In the genomic region with DNA sequence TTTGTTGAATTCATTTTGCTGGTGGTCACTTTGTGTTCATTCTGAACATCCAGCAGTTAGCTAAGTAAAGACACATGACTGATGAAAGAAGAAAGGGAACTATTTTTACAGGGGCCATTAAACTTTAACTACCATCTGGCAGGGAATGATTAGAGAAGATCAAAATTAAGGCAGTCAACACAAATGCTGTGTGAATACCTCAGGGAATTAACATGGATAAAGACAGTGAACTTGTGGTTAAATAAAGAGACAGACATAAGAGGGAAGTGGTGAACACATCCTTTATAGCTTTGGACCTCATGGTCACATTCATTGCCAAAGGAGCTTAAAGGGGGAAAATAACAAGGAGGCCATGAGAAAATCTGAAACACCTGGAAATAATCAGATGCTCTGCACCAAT, we compare ENCODE assay signal across 18 cellular contexts. TPM values are rescaled to one million over a fixed set of nuclear protein-coding genes. Genes with fewer than 3 reads are reported as not detected.
DNase-seq lines count a peak whose midpoint lies in the region; ATAC-seq, FAIRE-seq and TF ChIP-seq lines count a peak whose summit lies in the region.
"Had no signal": no experiment of that assay in that cellular context is flagged by ENCODE, and none has a peak within 500 bp of the region (broad histone marks: within the 10 kb centered on the region; RNA-seq: fewer than 3 reads in every experiment).

No MANE protein-coding gene starts in this region.

- no peak overlapping the region for H3K4me3 Mint-ChIP-seq in HFFc6
- H3K4me3 Mint-ChIP-seq: H9; T-helper 2 cell treated with Interferon-gamma antibody and Interleukin-4, amounts not matched to agents 5 μg/mL and 100 μg/mL, for 36 hours had no signal

- TF ChIP-seq CTCF in prostate gland (IDR thresholded peaks at IDR 0.05) (no peak), HFFc6 (IDR thresholded peaks at IDR 0.05) (no peak)

- H3K27me3 Mint-ChIP-seq in HFFc6 (ENCODE audit: insufficient read depth), result peaks cover 12% of the 10 kb centered on the region

- H3K9me3 ChIP-seq in prostate gland, result no peaks in the 10 kb centered on the region
- H3K9me3 ChIP-seq: body of pancreas, Caco-2, pancreas had no signal

- no peaks in the 10 kb centered on the region for H3K4me1 ChIP-seq in prostate gland (replicated peaks)
- H3K4me1 ChIP-seq: body of pancreas, Caco-2, pancreas, tibial nerve had no signal

- no peaks in the 10 kb centered on the region for H3K36me3 ChIP-seq in prostate gland
- H3K36me3 ChIP-seq: pancreas, tibial nerve had no signal

- DNase-seq in GF-D8 (lab: John Stamatoyannopoulos, UW) (peak; percentile 5), NCI-H524 (lab: John Stamatoyannopoulos, UW) (peak; percentile 18 to 84), prostate gland (ENCODE audit: low spot score) (peak; percentile 9), frontal cortex (ENCODE audit: low spot score in 2 of 2) (no peak), nucleus accumbens (lab: John Stamatoyannopoulos, UW) (no peak), HFFc6 (no peak), GM19238 (ENCODE audit: insufficient read length, low spot score) (no peak)
- DNase-seq: activated gamma-delta T cell, body of pancreas, Caco-2, dorsolateral prefrontal cortex, H9, Karpas-422, midbrain, pancreas had no signal

- no peaks in the 10 kb centered on the region for H3K27me3 ChIP-seq in prostate gland (replicated peaks; ENCODE audit: insufficient read depth)
- H3K27me3 ChIP-seq: body of pancreas, pancreas, tibial nerve had no signal

- H3K27ac ChIP-seq in prostate gland, result no peak overlapping the region
- H3K27ac ChIP-seq: body of pancreas, dorsolateral prefrontal cortex, pancreas, tibial nerve had no signal

- H3K9me3 Mint-ChIP-seq in HFFc6, result peaks cover 8% of the 10 kb centered on the region; the same call in 1 of the 2 replicates

- H3K36me3 Mint-ChIP-seq in HFFc6 (ENCODE audit: low read depth), result no peaks in the 10 kb centered on the region

- peaks cover 7% of the 10 kb centered on the region for H3K4me1 Mint-ChIP-seq in HFFc6 (ENCODE audit: low read depth)
- H3K4me1 Mint-ChIP-seq: H9 had no signal

- H3K4me3 ChIP-seq in prostate gland, result no peak overlapping the region
- H3K4me3 ChIP-seq: body of pancreas, dorsolateral prefrontal cortex, pancreas, tibial nerve had no signal

- no peak for FAIRE-seq in frontal cortex (lab: Jason Lieb, UNC)
- FAIRE-seq: pancreas had no signal

- TF ChIP-seq POLR2A in prostate gland (IDR thresholded peaks at IDR 0.05), result no peak

- ATAC-seq in HG02623 (IDR thresholded peaks at IDR 0.05; ENCODE audit: unreplicated experiment), result peak; percentile 15
- ATAC-seq: body of pancreas, pancreas had no signal

- intact Hi-C loops in prostate gland (cut with DNase I), result no loop called here

- no peak overlapping the region for H3K27ac Mint-ChIP-seq in HFFc6
- H3K27ac Mint-ChIP-seq: H9; T-helper 2 cell treated with Interferon-gamma antibody and Interleukin-4, amounts not matched to agents 5 μg/mL and 100 μg/mL, for 36 hours had no signal

RNA-seq across cellular contexts. Expression of gene ATP5MC3, which starts 52.6 kb away (rescaled TPM):
- total RNA-seq in prostate gland (100 to 1,000 TPM; 105 to 133 TPM), frontal cortex (64.4 TPM)
- 100 to 1,000 TPM; 291 to 313 (median 301) TPM for total RNA-seq in HFFc6 (2021; fragmentation: NEBNext Ultra II Directional; extraction: Animal tissue kit (Norgen Biotek cat#: 25700))

Comparison
In these comparisons a context has a peak if more than half of its experiments do, and no peak if none do; other contexts are left out.
1. DNase-seq: peak in GF-D8 (single experiment), NCI-H524 (2 of 2) and prostate gland (single experiment); none in frontal cortex (0 of 2), nucleus accumbens (0 of 56), HFFc6 (single experiment) and GM19238 (single experiment).